ENCODE assay signal across 8 cellular contexts in genomic region chr3:10941972-10942371, GRCh38. TPM values are rescaled to one million over a fixed set of nuclear protein-coding genes. Genes with fewer than 3 reads are reported as not detected.
DNase-seq lines count a peak whose midpoint lies in the region; ATAC-seq and TF ChIP-seq lines count a peak whose summit lies in the region.

No MANE protein-coding gene starts in this region.

- H3K9me3 ChIP-seq in naive thymus-derived CD4-positive, alpha-beta T cell (ENCODE audit: control insufficient read depth in 2 of 3, low read length in 3 of 3) = peaks cover 0 to 7% (median 0%) of the 10 kb centered on the region in 3 experiments

- DNase-seq in CD14-positive monocyte (ENCODE audit: low spot score) (no peak), HT-29 (ENCODE audit: low spot score) (peak; percentile 24), astrocyte of the spinal cord (ENCODE audit: low read depth, low spot score) (no peak), Ammon's horn (ENCODE audit: low spot score) (no peak), UCSD-AML1 (lab: John Stamatoyannopoulos, UW; ENCODE audit: unreplicated experiment) (no peak), NCI-H2081 (lab: John Stamatoyannopoulos, UW) (no peak)
- no peak for DNase-seq in naive thymus-derived CD4-positive, alpha-beta T cell

- no peak overlapping the region for H3K4me3 Mint-ChIP-seq in CD14-positive monocyte
- no peak overlapping the region for H3K4me3 Mint-ChIP-seq in naive thymus-derived CD4-positive, alpha-beta T cell

- no peak overlapping the region for H3K27ac Mint-ChIP-seq in CD14-positive monocyte
- no peak overlapping the region for H3K27ac Mint-ChIP-seq in naive thymus-derived CD4-positive, alpha-beta T cell

- in situ Hi-C loops in astrocyte of the spinal cord (cut with HindIII; ENCODE audit: low sequenced_read_pairs) = no loop called here

- H3K36me3 ChIP-seq in naive thymus-derived CD4-positive, alpha-beta T cell (ENCODE audit: control insufficient read depth in 2 of 3, insufficient read depth in 3 of 3, low read length in 3 of 3) = no peaks in the 10 kb centered on the region

- intact Hi-C loops in CD14-positive monocyte (cut with micrococcal nuclease) = loop anchor here (5.0 to 10.0 kb wide), 4 partner anchors 185 to 713 kb away; no protein-coding TSS in a partner anchor
- intact Hi-C loops in naive thymus-derived CD4-positive, alpha-beta T cell (cut with micrococcal nuclease) = loop anchor here in 1 of 2 donors (10.0 kb wide), 1 partner anchor 393 kb away; no protein-coding TSS in a partner anchor

- H3K9me3 Mint-ChIP-seq in CD14-positive monocyte = peaks cover 0 to 7% (median 5%) of the 10 kb centered on the region in 7 donors
- H3K9me3 Mint-ChIP-seq in naive thymus-derived CD4-positive, alpha-beta T cell = peaks cover 0 to 9% (median 0%) of the 10 kb centered on the region in 11 donors

- no peak overlapping the region for H3K27ac ChIP-seq in naive thymus-derived CD4-positive, alpha-beta T cell (ENCODE audit: low read depth, low read length)

- no peaks in the 10 kb centered on the region for H3K27me3 ChIP-seq in naive thymus-derived CD4-positive, alpha-beta T cell (ENCODE audit: control insufficient read depth in 2 of 2, insufficient read depth in 2 of 2, low read length in 2 of 2)

- H3K4me3 ChIP-seq in astrocyte of the spinal cord (ENCODE audit: low read depth, low read length) = no peak overlapping the region
- H3K4me3 ChIP-seq in naive thymus-derived CD4-positive, alpha-beta T cell (ENCODE audit: low read length) = no peak overlapping the region

- peaks cover 4 to 13% (median 6%) of the 10 kb centered on the region in 3 donors for H3K27me3 Mint-ChIP-seq in CD14-positive monocyte (ENCODE audit: low read depth in 3 of 3)
- H3K27me3 Mint-ChIP-seq in naive thymus-derived CD4-positive, alpha-beta T cell = peaks cover 0 to 27% (median 21%) of the 10 kb centered on the region in 5 donors

- CTCF ChIA-PET in naive thymus-derived CD4-positive, alpha-beta T cell (lab: Charles Lee) = no interaction called here

- no peaks in the 10 kb centered on the region for H3K36me3 Mint-ChIP-seq in CD14-positive monocyte
- no peaks in the 10 kb centered on the region for H3K36me3 Mint-ChIP-seq in naive thymus-derived CD4-positive, alpha-beta T cell

- no peaks in the 10 kb centered on the region for H3K4me1 Mint-ChIP-seq in CD14-positive monocyte
- H3K4me1 Mint-ChIP-seq in naive thymus-derived CD4-positive, alpha-beta T cell = no peaks in the 10 kb centered on the region

- no peaks in the 10 kb centered on the region for H3K4me1 ChIP-seq in naive thymus-derived CD4-positive, alpha-beta T cell (ENCODE audit: control insufficient read depth in 2 of 2, insufficient read depth in 2 of 2, low read length in 2 of 2)

- POLR2A ChIA-PET in naive thymus-derived CD4-positive, alpha-beta T cell (lab: Charles Lee) = no interaction called here

- TF ChIP-seq CTCF in CD14-positive monocyte (IDR thresholded peaks at IDR 0.05) (peak; percentile 69), astrocyte of the spinal cord (IDR thresholded peaks at IDR 0.05; ENCODE audit: low read depth, low read length) (peak; percentile 81)

- ATAC-seq in naive thymus-derived CD4-positive, alpha-beta T cell = peak; percentile 36
- no peak for ATAC-seq in GM19452 (IDR thresholded peaks at IDR 0.05; ENCODE audit: unreplicated experiment)

RNA-seq across cellular contexts. Expression of gene SLC6A1, which starts 50.6 kb away (rescaled TPM):
- not detected for polyA plus RNA-seq in CD14-positive monocyte
- not detected in 2 replicates for total RNA-seq in HT-29 (2014; rRNA removed; shearing (Covaris generic))
- total RNA-seq in naive thymus-derived CD4-positive, alpha-beta T cell = not detected
- not detected for polyA plus RNA-seq in naive thymus-derived CD4-positive, alpha-beta T cell
